Comparison of ENCODE assay signal across 8 cellular contexts in genomic region chr11:32374261-32374711, GRCh38.
A peak's percentile ranks its signal among the peaks of the same experiment; 100 is the strongest.
DNase-seq lines count a peak whose midpoint lies in the region; ATAC-seq and TF ChIP-seq lines count a peak whose summit lies in the region.

No MANE protein-coding gene starts in this region.

- RAD21 ChIA-PET in HCT116 (lab: Charles Lee; ENCODE audit: low non-redundant PET in 1 of 2, low total read pairs in 2 of 2, uncharacterized antibody in 2 of 2, unreplicated experiment in 2 of 2): no interaction called here

- H3K18ac ChIP-seq in trophoblast cell (ENCODE audit: low read length): no peak overlapping the region

- H3K79me2 ChIP-seq in HCT116 (ENCODE audit: insufficient read depth, low read length): no peaks in the 10 kb centered on the region
- H3K79me2 ChIP-seq in trophoblast cell (ENCODE audit: control insufficient read depth, insufficient read depth, low read length, poor library complexity): no peaks in the 10 kb centered on the region

- H2AK5ac ChIP-seq in trophoblast cell (ENCODE audit: low read length): no peak overlapping the region

- no peaks in the 10 kb centered on the region for H3K9me2 ChIP-seq in HCT116 (ENCODE audit: insufficient read depth)

- DNase-seq in NCI-H82 (lab: John Stamatoyannopoulos, UW): peak; percentile 67
- DNase-seq in NCI-H82 treated with DMSO at 0.1 percent for 48 hours (lab: John Stamatoyannopoulos, UW; ENCODE audit: unreplicated experiment): no peak
- peak; percentile 19 for DNase-seq in HCT116 (ENCODE audit: low read depth, low spot score)
- peak; percentile 76 for DNase-seq in NOMO-1 treated with DMSO at 0.1 percent for 48 hours (lab: John Stamatoyannopoulos, UW; ENCODE audit: unreplicated experiment)
- DNase-seq in brain microvascular endothelial cell: no peak
- peak; percentile 79 to 98 for DNase-seq in trophoblast cell
- DNase-seq in A172 (ENCODE audit: low spot score): no peak
- no peak for DNase-seq in NCI-H774 (lab: John Stamatoyannopoulos, UW)

- H3K23ac ChIP-seq in trophoblast cell (ENCODE audit: low read length): no peak overlapping the region

- peak; percentile 46 for TF ChIP-seq RAD21 in HCT116 (IDR thresholded peaks at IDR 0.05; ENCODE audit: low read depth)

- no peak overlapping the region for H3K4ac ChIP-seq in trophoblast cell (ENCODE audit: low read depth, low read length)

- no peak overlapping the region for H4K91ac ChIP-seq in trophoblast cell (ENCODE audit: low read depth, low read length)

- H3K9ac ChIP-seq in HCT116 (ENCODE audit: low read length) (no peak overlapping the region), trophoblast cell (ENCODE audit: low read length) (no peak overlapping the region)

- no TSS peak for BruUV-seq in HCT116 (replicated peaks; lab: Mats Ljungman, UMichigan)

- no peak overlapping the region for H2BK120ac ChIP-seq in trophoblast cell (ENCODE audit: insufficient read depth, low read length, poor library complexity)

- no peak overlapping the region for H4K12ac ChIP-seq in trophoblast cell (ENCODE audit: low read depth, low read length)

- H3K36me3 ChIP-seq in HCT116 (ENCODE audit: control insufficient read depth in 1 of 2, insufficient read depth in 2 of 2, low read length in 2 of 2) (no peaks in the 10 kb centered on the region), brain microvascular endothelial cell (replicated peaks) (no peaks in the 10 kb centered on the region), trophoblast cell (ENCODE audit: control insufficient read depth in 1 of 2, insufficient read depth in 2 of 2, low read length in 2 of 2) (no peaks in the 10 kb centered on the region)

- no peak overlapping the region for H3K4me2 ChIP-seq in HCT116 (ENCODE audit: low read length)
- no peak overlapping the region for H3K4me2 ChIP-seq in trophoblast cell (ENCODE audit: low read length)

- no peak overlapping the region for H2AFZ ChIP-seq in HCT116 (ENCODE audit: low read depth, low read length, poor library complexity, severe bottlenecking)
- no peak overlapping the region for H2AFZ ChIP-seq in trophoblast cell (ENCODE audit: insufficient read depth, low read length, poor library complexity)

- peaks cover 0 to 4% of the 10 kb centered on the region in 2 experiments; a peak in 1 of 4 replicates for H3K9me3 ChIP-seq in HCT116 (ENCODE audit: control insufficient read depth in 1 of 2, insufficient read depth in 1 of 2, low read depth in 1 of 2, low read length in 2 of 2)
- H3K9me3 ChIP-seq in trophoblast cell (ENCODE audit: insufficient read depth, low read depth, low read length): no peaks in the 10 kb centered on the region

- intact Hi-C loops in HCT116 (cut with micrococcal nuclease): no loop called here

- peak; percentile 89 for ATAC-seq in HCT116

- H3K27me3 ChIP-seq in HCT116 (ENCODE audit: insufficient read depth, low read length) (no peaks in the 10 kb centered on the region), brain microvascular endothelial cell (replicated peaks) (no peaks in the 10 kb centered on the region), trophoblast cell (ENCODE audit: insufficient read depth, low read length) (no peaks in the 10 kb centered on the region)

- no peak overlapping the region for H3K27ac ChIP-seq in HCT116 (ENCODE audit: low read depth, low read length)
- H3K27ac ChIP-seq in brain microvascular endothelial cell: no peak overlapping the region
- H3K27ac ChIP-seq in trophoblast cell (ENCODE audit: low read depth, low read length): no peak overlapping the region

- no peaks in the 10 kb centered on the region for H4K20me1 ChIP-seq in HCT116 (ENCODE audit: insufficient read depth)

- H2BK12ac ChIP-seq in trophoblast cell (ENCODE audit: low read length): no peak overlapping the region

- TF ChIP-seq POLR2A in HCT116 (IDR thresholded peaks at IDR 0.05; ENCODE audit: borderline replicate concordance, extremely low read depth, insufficient read depth, insufficient read length): no peak

- H4K8ac ChIP-seq in trophoblast cell (ENCODE audit: low read depth, low read length): peak overlapping the region; percentile 5

- peak; percentile 26 to 84 (median 75); a peak in 5 of 6 replicates for TF ChIP-seq CTCF in HCT116 (IDR thresholded peaks at IDR 0.05 in 2 of 3, conservative IDR thresholded peaks at IDR 0.05 in 1 of 3; ENCODE audit: borderline replicate concordance in 1 of 3, insufficient read depth in 1 of 3, low read depth in 2 of 3, low read length in 2 of 3)
- peak; percentile 55 for TF ChIP-seq CTCF in brain microvascular endothelial cell (IDR thresholded peaks at IDR 0.05; ENCODE audit: low read depth, low read length, missing control alignments)

- no peak overlapping the region for H3K14ac ChIP-seq in trophoblast cell (ENCODE audit: low read length)

- in situ Hi-C loops in brain microvascular endothelial cell (cut with HindIII; ENCODE audit: low pct_ligation_motif_present, low sequenced_read_pairs): no loop called here

- no peaks in the 10 kb centered on the region for H3K79me1 ChIP-seq in trophoblast cell (ENCODE audit: low read length)

- H3K4me3 ChIP-seq in HCT116 (replicated peaks in 1 of 2; ENCODE audit: low read depth in 1 of 2, low read length in 2 of 2) (no peak overlapping the region), brain microvascular endothelial cell (ENCODE audit: low read depth, low read length) (no peak overlapping the region), trophoblast cell (ENCODE audit: low read depth, low read length) (no peak overlapping the region)

- WGBS in trophoblast cell (ENCODE audit: extremely low coverage, insufficient coverage, insufficient read length): no CpG with 5 or more reads among the region's 13 CpGs

- no peaks in the 10 kb centered on the region for H3K4me1 ChIP-seq in HCT116 (ENCODE audit: control insufficient read depth in 1 of 2, insufficient read depth in 2 of 2, low read length in 2 of 2)
- no peaks in the 10 kb centered on the region for H3K4me1 ChIP-seq in trophoblast cell (ENCODE audit: control insufficient read depth in 1 of 2, insufficient read depth in 2 of 2, low read length in 2 of 2)

- no peak overlapping the region for H2BK5ac ChIP-seq in trophoblast cell (ENCODE audit: low read depth, low read length, poor library complexity)

- POLR2A ChIA-PET in HCT116 (lab: Charles Lee): no interaction called here

- CTCF ChIA-PET in HCT116 (lab: Charles Lee): interaction anchor here (1.4 kb wide), 1 partner anchor 11 kb away, joined by 6 read pairs; no protein-coding TSS in a partner anchor

TF ChIP-seq in HCT116, 20 proteins besides CTCF, POLR2A, EP300 and RAD21:
- TF ChIP-seq CBX3 (IDR thresholded peaks at IDR 0.05; ENCODE audit: low read depth) (peak; percentile 72), ELF1 (IDR thresholded peaks at IDR 0.05; ENCODE audit: borderline replicate concordance, low read depth) (peak; percentile 29; the same call in 1 of the 2 replicates), SP1 (IDR thresholded peaks at IDR 0.05; ENCODE audit: low read depth) (no peak), EZH2 (IDR thresholded peaks at IDR 0.05) (no peak), EGR1 (IDR thresholded peaks at IDR 0.05; ENCODE audit: low read depth) (no peak), CEBPB (IDR thresholded peaks at IDR 0.05; ENCODE audit: low read depth) (no peak), FOSL1 (IDR thresholded peaks at IDR 0.05; ENCODE audit: low read depth) (no peak)

Comparison
In these comparisons a context has a peak if more than half of its experiments do, and no peak if none do; other contexts are left out.
1. DNase-seq: peak in NCI-H82 (single experiment), HCT116 (single experiment), NOMO-1 treated with DMSO at 0.1 percent for 48 hours (single experiment) and trophoblast cell (2 of 2); none in NCI-H82 treated with DMSO at 0.1 percent for 48 hours (single experiment), brain microvascular endothelial cell (single experiment), A172 (single experiment) and NCI-H774 (single experiment).